In genomic region chr3:94784274-94784673, GRCh38 we compare ENCODE assay signal across 11 cellular contexts.
"Had no signal": no experiment of that assay in that cellular context is flagged by ENCODE, and none has a peak within 500 bp of the region (broad histone marks: within the 10 kb centered on the region; RNA-seq: fewer than 3 reads in every experiment).

No MANE protein-coding gene starts in this region.

- H3K27ac ChIP-seq: GM23248 had no signal

- ATAC-seq: GM23338, HCT116 had no signal

- H2AFZ ChIP-seq: GM23248, GM23338 had no signal

- H3K36me3 ChIP-seq: HAP-1 had no signal

- DNase-seq: GM23248, GOT3, H7, H9, HCEC 1CT, HFFc6 had no signal

- FAIRE-seq: H1, H54 had no signal

- H3K4me1 ChIP-seq: HAP-1 had no signal

- H3K9me3 ChIP-seq: HAP-1 had no signal

- H3K4me3 ChIP-seq: GM23248, GM23338, HAP-1 had no signal

- H3K4me2 ChIP-seq: GM23338 had no signal

- H3K9ac ChIP-seq: GM23248 had no signal
